Comparison of ENCODE assay signal across 28 cellular contexts in genomic region chr1:17920881-17921635, GRCh38.
"Had no signal": no experiment of that assay in that cellular context is flagged by ENCODE, and none has a peak within 500 bp of the region (broad histone marks: within the 10 kb centered on the region; RNA-seq: fewer than 3 reads in every experiment).

No MANE protein-coding gene starts in this region.

- H3K4me1 ChIP-seq: adrenal gland, breast epithelium had no signal

- H3K4me1 Mint-ChIP-seq: activated CD4-positive, alpha-beta memory T cell treated with anti-CD3 and anti-CD28 coated beads, Interleukin-2, amount 10 ng/mL, durations not matched to agents 7 days and 5 days; activated CD4-positive, alpha-beta T cell treated with anti-CD3 and anti-CD28 coated beads, Interleukin-2, amount 10 ng/mL, durations not matched to agents 7 days and 5 days; activated naive CD8-positive, alpha-beta T cell treated with anti-CD3 and anti-CD28 coated beads, Interleukin-2, amount 10 ng/mL, durations not matched to agents 7 days and 5 days; activated T-helper 17 cell treated with anti-CD3 and anti-CD28 coated beads, Interleukin-2, amount 50 U/mL, for 72 hours; T-cell had no signal

- H3K36me3 ChIP-seq: adrenal gland, breast epithelium had no signal

- H3K9me3 Mint-ChIP-seq: activated CD4-positive, alpha-beta memory T cell treated with anti-CD3 and anti-CD28 coated beads, Interleukin-2, amount 10 ng/mL, durations not matched to agents 7 days and 5 days; activated CD4-positive, alpha-beta T cell treated with anti-CD3 and anti-CD28 coated beads, Interleukin-2, amount 10 ng/mL, durations not matched to agents 7 days and 5 days; activated naive CD8-positive, alpha-beta T cell treated with anti-CD3 and anti-CD28 coated beads, Interleukin-2, amount 10 ng/mL, durations not matched to agents 7 days and 5 days; activated T-helper 17 cell treated with anti-CD3 and anti-CD28 coated beads, Interleukin-2, amount 50 U/mL, for 72 hours; T-cell had no signal

- H3K4me3 ChIP-seq: adrenal gland, breast epithelium, SK-N-MC had no signal

- ATAC-seq: activated T-helper 17 cell treated with anti-CD3 and anti-CD28 coated beads, Interleukin-2, amount 50 U/mL, for 72 hours; Right ventricle myocardium inferior; T-cell had no signal

- H3K36me3 Mint-ChIP-seq: activated naive CD8-positive, alpha-beta T cell treated with anti-CD3 and anti-CD28 coated beads, Interleukin-2, amount 10 ng/mL, durations not matched to agents 7 days and 5 days; T-cell had no signal

- H3K27me3 Mint-ChIP-seq: activated CD4-positive, alpha-beta memory T cell treated with anti-CD3 and anti-CD28 coated beads, Interleukin-2, amount 10 ng/mL, durations not matched to agents 7 days and 5 days; activated CD4-positive, alpha-beta T cell treated with anti-CD3 and anti-CD28 coated beads, Interleukin-2, amount 10 ng/mL, durations not matched to agents 7 days and 5 days had no signal

- H3K9me3 ChIP-seq: adrenal gland, breast epithelium had no signal

- H3K4me3 Mint-ChIP-seq: activated CD4-positive, alpha-beta memory T cell treated with anti-CD3 and anti-CD28 coated beads, Interleukin-2, amount 10 ng/mL, durations not matched to agents 7 days and 5 days; activated CD4-positive, alpha-beta T cell treated with anti-CD3 and anti-CD28 coated beads, Interleukin-2, amount 10 ng/mL, durations not matched to agents 7 days and 5 days; activated naive CD8-positive, alpha-beta T cell treated with anti-CD3 and anti-CD28 coated beads, Interleukin-2, amount 10 ng/mL, durations not matched to agents 7 days and 5 days; activated T-helper 17 cell treated with anti-CD3 and anti-CD28 coated beads, Interleukin-2, amount 50 U/mL, for 72 hours; T-cell had no signal

- DNase-seq: activated CD4-positive, alpha-beta memory T cell treated with anti-CD3 and anti-CD28 coated beads, Interleukin-2, amount 10 ng/mL, durations not matched to agents 7 days and 5 days; activated CD4-positive, alpha-beta T cell treated with anti-CD3 and anti-CD28 coated beads, Interleukin-2, amount 10 ng/mL, durations not matched to agents 7 days and 5 days; activated CD4-positive, CD25-positive, alpha-beta regulatory T cell; activated naive CD4-positive, alpha-beta T cell treated with anti-CD3 and anti-CD28 coated beads, Interleukin-2, amount 50 U/mL, for 16 hours; activated naive CD8-positive, alpha-beta T cell treated with anti-CD3 and anti-CD28 coated beads, Interleukin-2, amount 10 ng/mL, durations not matched to agents 7 days and 5 days; activated T-cell treated with anti-CD3 and anti-CD28 coated beads for 4 hours; activated T-cell treated with anti-CD3 and anti-CD28 coated beads, Interleukin-2, amount 50 U/mL, for 48 hours; aorta; caudate nucleus; KG1; NCI-H1092 treated with DMSO at 0.1 percent for 48 hours; NCI-H1436; NCI-H1694 treated with DMSO at 0.1 percent for 48 hours; NCI-H2081; NCI-H510A treated with DMSO at 0.1 percent for 48 hours; NCI-H69; NK-92 treated with Interleukin-12 subunit alpha and Interleukin-12 subunit beta, amount 100 ng/mL, for 24 hours; OCI-M1; RPMI8226; T-cell; T-helper 2 cell; T1000 had no signal

- H3K27ac ChIP-seq: adrenal gland, breast epithelium, SK-N-MC had no signal

- FAIRE-seq: TTC549 had no signal

- H3K27ac Mint-ChIP-seq: activated CD4-positive, alpha-beta memory T cell treated with anti-CD3 and anti-CD28 coated beads, Interleukin-2, amount 10 ng/mL, durations not matched to agents 7 days and 5 days; activated CD4-positive, alpha-beta T cell treated with anti-CD3 and anti-CD28 coated beads, Interleukin-2, amount 10 ng/mL, durations not matched to agents 7 days and 5 days; activated naive CD8-positive, alpha-beta T cell treated with anti-CD3 and anti-CD28 coated beads, Interleukin-2, amount 10 ng/mL, durations not matched to agents 7 days and 5 days; activated T-helper 17 cell treated with anti-CD3 and anti-CD28 coated beads, Interleukin-2, amount 50 U/mL, for 72 hours; T-cell had no signal
